16 cellular contexts compared by ENCODE assay signal in the genomic region with DNA sequence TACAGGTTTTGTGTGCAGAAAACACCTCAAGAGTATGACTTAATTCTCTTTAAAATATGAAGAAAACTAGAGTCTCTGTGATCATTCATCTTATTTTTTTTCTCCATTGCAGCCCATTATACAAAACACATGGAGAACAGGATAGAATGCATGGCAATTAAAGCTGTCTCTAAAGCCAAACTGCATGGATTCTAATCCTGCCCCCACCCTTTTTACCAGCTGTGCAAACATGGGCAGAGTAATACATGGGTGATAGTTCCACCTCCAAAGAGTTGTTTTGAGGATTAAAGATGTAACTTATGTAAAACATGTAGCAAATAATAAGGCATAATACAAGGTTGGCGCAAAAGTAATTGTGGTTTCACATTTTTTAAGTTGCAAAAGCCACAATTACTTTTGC.
A peak's percentile ranks its signal among the peaks of the same experiment; 100 is the strongest.
DNase-seq lines count a peak whose midpoint lies in the region; ATAC-seq and TF ChIP-seq lines count a peak whose summit lies in the region.
"Had no signal": no experiment of that assay in that cellular context is flagged by ENCODE, and none has a peak within 500 bp of the region (broad histone marks: within the 10 kb centered on the region; RNA-seq: fewer than 3 reads in every experiment).

No MANE protein-coding gene starts in this region.

- H3K27ac Mint-ChIP-seq in stimulated activated naive CD8-positive, alpha-beta T cell treated with anti-CD3 and anti-CD28 coated beads, Interleukin-15, amount 100 ng/mL, for 72 hours = peak overlapping the region in 1 of 2 donors; percentile 61
- H3K27ac Mint-ChIP-seq: CD8-positive, alpha-beta T cell; T-helper 1 cell treated with Interleukin-12 subunit alpha and Interleukin-12 subunit beta and Interleukin-4 antibody, amounts not matched to agents 30 μg/mL and 1 μg/mL, for 36 hours had no signal

- DNase-seq in NCI-H510A treated with DMSO at 0.1 percent for 48 hours (lab: John Stamatoyannopoulos, UW) = peak; percentile 48
- DNase-seq in NCI-H510A (lab: John Stamatoyannopoulos, UW) = no peak
- peak; percentile 5 for DNase-seq in NCI-H345 (lab: John Stamatoyannopoulos, UW)
- peak; percentile 54 for DNase-seq in SHP77 treated with DMSO at 0.1 percent for 48 hours (lab: John Stamatoyannopoulos, UW)
- DNase-seq in GF-D8 (lab: John Stamatoyannopoulos, UW) = no peak
- DNase-seq in stimulated activated naive CD8-positive, alpha-beta T cell treated with anti-CD3 and anti-CD28 coated beads, Interleukin-15, amount 100 ng/mL, for 72 hours = no peak
- DNase-seq: CD8-positive, alpha-beta T cell; GDM1; GOT3; MV-4-11; NCI-H1694; NCI-H446 treated with DMSO at 0.1 percent for 48 hours; PC-9 had no signal

- H3K27me3 Mint-ChIP-seq in stimulated activated naive CD8-positive, alpha-beta T cell treated with anti-CD3 and anti-CD28 coated beads, Interleukin-15, amount 100 ng/mL, for 72 hours = no peaks in the 10 kb centered on the region

- H3K4me1 Mint-ChIP-seq in stimulated activated naive CD8-positive, alpha-beta T cell treated with anti-CD3 and anti-CD28 coated beads, Interleukin-15, amount 100 ng/mL, for 72 hours = no peaks in the 10 kb centered on the region

- ATAC-seq in SK-N-SH treated with all-trans-retinoic acid at 6 μM for 48 hours = no peak
- no peak for ATAC-seq in stimulated activated naive CD8-positive, alpha-beta T cell treated with anti-CD3 and anti-CD28 coated beads, Interleukin-15, amount 100 ng/mL, for 72 hours
- ATAC-seq: CD8-positive, alpha-beta T cell; K562 had no signal

- no peaks in the 10 kb centered on the region for H3K9me3 Mint-ChIP-seq in stimulated activated naive CD8-positive, alpha-beta T cell treated with anti-CD3 and anti-CD28 coated beads, Interleukin-15, amount 100 ng/mL, for 72 hours
- H3K9me3 Mint-ChIP-seq: CD8-positive, alpha-beta T cell; T-helper 1 cell treated with Interleukin-12 subunit alpha and Interleukin-12 subunit beta and Interleukin-4 antibody, amounts not matched to agents 30 μg/mL and 1 μg/mL, for 36 hours had no signal

- no peak overlapping the region for H3K4me3 Mint-ChIP-seq in stimulated activated naive CD8-positive, alpha-beta T cell treated with anti-CD3 and anti-CD28 coated beads, Interleukin-15, amount 100 ng/mL, for 72 hours
- H3K4me3 Mint-ChIP-seq: CD8-positive, alpha-beta T cell; T-helper 1 cell treated with Interleukin-12 subunit alpha and Interleukin-12 subunit beta and Interleukin-4 antibody, amounts not matched to agents 30 μg/mL and 1 μg/mL, for 36 hours had no signal

TF ChIP-seq in SK-N-SH treated with all-trans-retinoic acid at 6 μM for 48 hours, 23 proteins besides CTCF, POLR2A, EP300 and RAD21:
- no peak for TF ChIP-seq ZFP30 (CRISPR knock-in tag; IDR thresholded peaks at IDR 0.05)
- TF ChIP-seq PPARA (CRISPR knock-in tag; IDR thresholded peaks at IDR 0.05; ENCODE audit: borderline replicate concordance) = no peak
- no peak for TF ChIP-seq ZNF565 (CRISPR knock-in tag; conservative IDR thresholded peaks at IDR 0.05; ENCODE audit: low read depth)
- no peak for TF ChIP-seq SNAI2 (CRISPR knock-in tag; IDR thresholded peaks at IDR 0.05)
- no peak for TF ChIP-seq CSDC2 (CRISPR knock-in tag; IDR thresholded peaks at IDR 0.05)
- TF ChIP-seq, protein P1, sequence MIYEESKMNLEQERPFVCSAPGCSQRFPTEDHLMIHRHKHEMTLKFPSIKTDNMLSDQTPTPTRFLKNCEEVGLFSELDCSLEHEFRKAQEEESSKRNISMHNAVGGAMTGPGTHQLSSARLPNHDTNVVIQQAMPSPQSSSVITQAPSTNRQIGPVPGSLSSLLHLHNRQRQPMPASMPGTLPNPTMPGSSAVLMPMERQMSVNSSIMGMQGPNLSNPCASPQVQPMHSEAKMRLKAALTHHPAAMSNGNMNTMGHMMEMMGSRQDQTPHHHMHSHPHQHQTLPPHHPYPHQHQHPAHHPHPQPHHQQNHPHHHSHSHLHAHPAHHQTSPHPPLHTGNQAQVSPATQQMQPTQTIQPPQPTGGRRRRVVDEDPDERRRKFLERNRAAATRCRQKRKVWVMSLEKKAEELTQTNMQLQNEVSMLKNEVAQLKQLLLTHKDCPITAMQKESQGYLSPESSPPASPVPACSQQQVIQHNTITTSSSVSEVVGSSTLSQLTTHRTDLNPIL (CRISPR knock-in tag; IDR thresholded peaks at IDR 0.05; ENCODE audit: low read depth) = no peak
- no peak for TF ChIP-seq TOX (CRISPR knock-in tag; IDR thresholded peaks at IDR 0.05; ENCODE audit: borderline replicate concordance)
- TF ChIP-seq GLIS3 (CRISPR knock-in tag; IDR thresholded peaks at IDR 0.05) = no peak
- TF ChIP-seq ESRRG (CRISPR knock-in tag; IDR thresholded peaks at IDR 0.05) = no peak
- TF ChIP-seq OSR1 (CRISPR knock-in tag; IDR thresholded peaks at IDR 0.05) = no peak
- TF ChIP-seq, protein P2, sequence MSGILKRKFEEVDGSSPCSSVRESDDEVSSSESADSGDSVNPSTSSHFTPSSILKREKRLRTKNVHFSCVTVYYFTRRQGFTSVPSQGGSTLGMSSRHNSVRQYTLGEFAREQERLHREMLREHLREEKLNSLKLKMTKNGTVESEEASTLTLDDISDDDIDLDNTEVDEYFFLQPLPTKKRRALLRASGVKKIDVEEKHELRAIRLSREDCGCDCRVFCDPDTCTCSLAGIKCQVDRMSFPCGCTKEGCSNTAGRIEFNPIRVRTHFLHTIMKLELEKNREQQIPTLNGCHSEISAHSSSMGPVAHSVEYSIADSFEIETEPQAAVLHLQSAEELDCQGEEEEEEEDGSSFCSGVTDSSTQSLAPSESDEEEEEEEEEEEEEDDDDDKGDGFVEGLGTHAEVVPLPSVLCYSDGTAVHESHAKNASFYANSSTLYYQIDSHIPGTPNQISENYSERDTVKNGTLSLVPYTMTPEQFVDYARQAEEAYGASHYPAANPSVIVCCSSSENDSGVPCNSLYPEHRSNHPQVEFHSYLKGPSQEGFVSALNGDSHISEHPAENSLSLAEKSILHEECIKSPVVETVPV (CRISPR knock-in tag; IDR thresholded peaks at IDR 0.05) = no peak
- no peak for TF ChIP-seq ZNF8 (CRISPR knock-in tag; IDR thresholded peaks at IDR 0.05)
- TF ChIP-seq, protein P3, sequence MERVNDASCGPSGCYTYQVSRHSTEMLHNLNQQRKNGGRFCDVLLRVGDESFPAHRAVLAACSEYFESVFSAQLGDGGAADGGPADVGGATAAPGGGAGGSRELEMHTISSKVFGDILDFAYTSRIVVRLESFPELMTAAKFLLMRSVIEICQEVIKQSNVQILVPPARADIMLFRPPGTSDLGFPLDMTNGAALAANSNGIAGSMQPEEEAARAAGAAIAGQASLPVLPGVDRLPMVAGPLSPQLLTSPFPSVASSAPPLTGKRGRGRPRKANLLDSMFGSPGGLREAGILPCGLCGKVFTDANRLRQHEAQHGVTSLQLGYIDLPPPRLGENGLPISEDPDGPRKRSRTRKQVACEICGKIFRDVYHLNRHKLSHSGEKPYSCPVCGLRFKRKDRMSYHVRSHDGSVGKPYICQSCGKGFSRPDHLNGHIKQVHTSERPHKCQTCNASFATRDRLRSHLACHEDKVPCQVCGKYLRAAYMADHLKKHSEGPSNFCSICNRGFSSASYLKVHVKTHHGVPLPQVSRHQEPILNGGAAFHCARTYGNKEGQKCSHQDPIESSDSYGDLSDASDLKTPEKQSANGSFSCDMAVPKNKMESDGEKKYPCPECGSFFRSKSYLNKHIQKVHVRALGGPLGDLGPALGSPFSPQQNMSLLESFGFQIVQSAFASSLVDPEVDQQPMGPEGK (CRISPR knock-in tag; IDR thresholded peaks at IDR 0.05; ENCODE audit: borderline replicate concordance) = no peak
- no peak for TF ChIP-seq TCF4 (CRISPR knock-in tag; IDR thresholded peaks at IDR 0.05; ENCODE audit: borderline replicate concordance)
- TF ChIP-seq ZFP3 (CRISPR knock-in tag; IDR thresholded peaks at IDR 0.05) = no peak
- no peak for TF ChIP-seq BACH2 (CRISPR knock-in tag; IDR thresholded peaks at IDR 0.05; ENCODE audit: borderline replicate concordance)
- TF ChIP-seq ZC3H10 (CRISPR knock-in tag; IDR thresholded peaks at IDR 0.05) = no peak
- TF ChIP-seq ISL1 (CRISPR knock-in tag; IDR thresholded peaks at IDR 0.05) = no peak

Comparison
In these comparisons a context has a peak if more than half of its experiments do, and no peak if none do; other contexts are left out.
1. DNase-seq: peak in NCI-H510A treated with DMSO at 0.1 percent for 48 hours (single experiment), NCI-H345 (single experiment) and SHP77 treated with DMSO at 0.1 percent for 48 hours (single experiment); none in NCI-H510A (single experiment), GF-D8 (single experiment) and stimulated activated naive CD8-positive, alpha-beta T cell treated with anti-CD3 and anti-CD28 coated beads, Interleukin-15, amount 100 ng/mL, for 72 hours (0 of 2).